In genomic region chr5:153352685-153353219, GRCh38 we compare ENCODE assay signal across 8 cellular contexts.
DNase-seq lines count a peak whose midpoint lies in the region; ATAC-seq lines count a peak whose summit lies in the region.

No MANE protein-coding gene starts in this region.

- WGBS in neuronal stem cell (ENCODE audit: extremely low coverage in 2 of 2, insufficient read length in 2 of 2, insufficient replicate concordance in 1 of 2), 2 donors: no CpG with 5 or more reads among the region's 11 CpGs

- no peak overlapping the region for H2BK15ac ChIP-seq in neuronal stem cell (ENCODE audit: low read length)

- H3K9me3 ChIP-seq in neuronal stem cell (replicated peaks in 1 of 2; ENCODE audit: control insufficient read depth in 2 of 2, insufficient read depth in 1 of 2, low read depth in 1 of 2, low read length in 2 of 2) (no peaks in the 10 kb centered on the region), HAP-1 (no peaks in the 10 kb centered on the region)

- H2AK5ac ChIP-seq in neuronal stem cell (ENCODE audit: low read depth, low read length): no peak overlapping the region

- ATAC-seq in GM18870 (IDR thresholded peaks at IDR 0.05; ENCODE audit: unreplicated experiment): peak; percentile 50
- ATAC-seq in HG02943 (IDR thresholded peaks at IDR 0.05; ENCODE audit: low read depth, unreplicated experiment): peak; percentile 78

- no peak overlapping the region for H3K23ac ChIP-seq in neuronal stem cell (ENCODE audit: low read depth, low read length, poor library complexity)

- H4K91ac ChIP-seq in neuronal stem cell (ENCODE audit: low read depth, low read length, poor library complexity): no peak overlapping the region

- H3K36me3 ChIP-seq in neuronal stem cell (replicated peaks in 1 of 2; ENCODE audit: control insufficient read depth in 2 of 2, insufficient read depth in 2 of 2, low read length in 2 of 2) (no peaks in the 10 kb centered on the region), HAP-1 (replicated peaks) (no peaks in the 10 kb centered on the region)

- H3K4me1 ChIP-seq in neuronal stem cell (ENCODE audit: control insufficient read depth in 2 of 2, insufficient read depth in 1 of 2, low read depth in 1 of 2, low read length in 2 of 2): peaks cover 4 to 8% of the 10 kb centered on the region in 2 donors
- no peaks in the 10 kb centered on the region for H3K4me1 ChIP-seq in HAP-1

- H2BK120ac ChIP-seq in neuronal stem cell (ENCODE audit: low read depth, low read length): no peak overlapping the region

- no peak overlapping the region for H3K4ac ChIP-seq in neuronal stem cell (ENCODE audit: low read length)

- no peak overlapping the region for H3K14ac ChIP-seq in neuronal stem cell (ENCODE audit: low read length)

- H3K79me1 ChIP-seq in neuronal stem cell (ENCODE audit: low read depth, low read length): no peaks in the 10 kb centered on the region

- H4K8ac ChIP-seq in neuronal stem cell (ENCODE audit: low read depth, low read length): no peak overlapping the region

- H2AFZ ChIP-seq in neuronal stem cell (ENCODE audit: low read length): peak overlapping the region; percentile 63

- H3K4me3 ChIP-seq in neuronal stem cell (ENCODE audit: low read length in 2 of 2): no peak overlapping the region
- no peak overlapping the region for H3K4me3 ChIP-seq in HAP-1

- H3K4me2 ChIP-seq in neuronal stem cell (ENCODE audit: insufficient read depth, low read length, poor library complexity, severe bottlenecking): no peak overlapping the region

- H3K27me3 ChIP-seq in neuronal stem cell (ENCODE audit: control insufficient read depth in 3 of 3, insufficient read depth in 3 of 3, low read depth in 1 of 3, low read length in 3 of 3) (no peaks in the 10 kb centered on the region), HAP-1 (ENCODE audit: low read depth) (0 out of 2 replicates have a peak, but pooled peaks cover 10% of the 10 kb centered on the region)

- no peak overlapping the region for H2BK5ac ChIP-seq in neuronal stem cell (ENCODE audit: low read length)

- no peak overlapping the region for H3K9ac ChIP-seq in neuronal stem cell (ENCODE audit: low read depth, low read length, poor library complexity)

- in situ Hi-C loops in HAP-1 (cut with MboI; ENCODE audit: low sequenced_read_pairs): no loop called here

- H3K18ac ChIP-seq in neuronal stem cell (ENCODE audit: low read length): no peak overlapping the region

- H2BK12ac ChIP-seq in neuronal stem cell (ENCODE audit: low read length): no peak overlapping the region

- H3K27ac ChIP-seq in neuronal stem cell (replicated peaks; ENCODE audit: low read length): no peak overlapping the region

- peak; percentile 2 to 43 for DNase-seq in activated CD4-positive, alpha-beta T cell treated with anti-CD3 and anti-CD28 coated beads for 4 hours
- no peak for DNase-seq in neuronal stem cell (ENCODE audit: low spot score)
- no peak for DNase-seq in NCI-H2029 treated with DMSO at 0.1 percent for 48 hours (lab: John Stamatoyannopoulos, UW)
- DNase-seq in DMS79 (lab: John Stamatoyannopoulos, UW): no peak
- no peak for DNase-seq in HAP-1 (ENCODE audit: low spot score in 2 of 2)
- no peak for DNase-seq in NCI-H2107 (lab: John Stamatoyannopoulos, UW)

Comparison
In these comparisons a context has a peak if more than half of its experiments do, and no peak if none do; other contexts are left out.
1. DNase-seq: peak in activated CD4-positive, alpha-beta T cell treated with anti-CD3 and anti-CD28 coated beads for 4 hours (2 of 2); none in neuronal stem cell (single experiment), NCI-H2029 treated with DMSO at 0.1 percent for 48 hours (single experiment), DMS79 (single experiment), HAP-1 (0 of 2) and NCI-H2107 (single experiment).